ENCODE assay signal across 26 cellular contexts in the genomic region with DNA sequence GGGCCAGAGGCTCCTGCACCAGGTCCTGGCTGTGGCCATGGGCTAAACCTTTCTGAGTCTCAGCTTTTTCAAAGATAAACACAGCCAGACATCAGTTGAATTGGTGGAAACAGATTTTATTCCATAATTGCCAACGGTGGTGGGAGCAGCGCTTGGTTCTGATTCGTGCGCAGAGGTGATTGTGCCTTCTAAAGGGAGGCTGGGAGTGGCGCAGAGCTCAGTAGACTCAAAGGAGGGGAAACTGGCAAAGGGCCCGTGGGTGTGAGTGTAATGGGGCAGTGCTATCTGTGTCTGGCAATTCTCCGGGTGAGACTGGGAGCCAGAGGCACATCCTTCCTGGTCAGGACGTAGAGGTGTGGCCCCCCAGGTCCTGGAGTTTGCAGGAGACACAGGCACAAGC.
"Had no signal": no experiment of that assay in that cellular context is flagged by ENCODE, and none has a peak within 500 bp of the region (broad histone marks: within the 10 kb centered on the region; RNA-seq: fewer than 3 reads in every experiment).

No MANE protein-coding gene starts in this region.

- H3K36me3 Mint-ChIP-seq: activated naive CD8-positive, alpha-beta T cell treated with anti-CD3 and anti-CD28 coated beads, Interleukin-2, amount 10 ng/mL, durations not matched to agents 7 days and 5 days had no signal

- H3K4me3 Mint-ChIP-seq: activated CD4-positive, alpha-beta T cell treated with anti-CD3 and anti-CD28 coated beads, Interleukin-2, amount 10 ng/mL, durations not matched to agents 24 days and 14 days; activated CD8-positive, alpha-beta T cell treated with anti-CD3 and anti-CD28 coated beads, Interleukin-2, amount 10 ng/mL, durations not matched to agents 7 days and 5 days; activated naive CD8-positive, alpha-beta T cell treated with anti-CD3 and anti-CD28 coated beads, Interleukin-2, amount 10 ng/mL, durations not matched to agents 7 days and 5 days; central memory CD8-positive, alpha-beta T cell had no signal

- ATAC-seq: activated CD8-positive, alpha-beta T cell treated with anti-CD3 and anti-CD28 coated beads, Interleukin-2, amount 10 ng/mL, durations not matched to agents 7 days and 5 days; K562; PC-3; Right ventricle myocardium inferior had no signal

- DNase-seq: activated CD4-positive, alpha-beta T cell treated with anti-CD3 and anti-CD28 coated beads for 1 hour; activated CD4-positive, alpha-beta T cell treated with anti-CD3 and anti-CD28 coated beads, Interleukin-2, amount 10 ng/mL, durations not matched to agents 24 days and 14 days; activated CD4-positive, alpha-beta T cell treated with anti-CD3 and anti-CD28 coated beads, Interleukin-2, amount 50 U/mL, for 48 hours; activated CD4-positive, CD25-positive, alpha-beta regulatory T cell; activated CD8-positive, alpha-beta T cell treated with anti-CD3 and anti-CD28 coated beads, Interleukin-2, amount 10 ng/mL, durations not matched to agents 7 days and 5 days; activated effector memory CD4-positive, alpha-beta T cell treated with Interleukin-2 at 50 U/mL for 16 hours; activated naive CD4-positive, alpha-beta T cell treated with anti-CD3 and anti-CD28 coated beads, Interleukin-2, amount 50 U/mL, for 16 hours; activated naive CD8-positive, alpha-beta T cell treated with anti-CD3 and anti-CD28 coated beads, Interleukin-2, amount 10 ng/mL, durations not matched to agents 7 days and 5 days; activated T-cell treated with anti-CD3 and anti-CD28 coated beads, Interleukin-2, amount 50 U/mL, for 48 hours; amygdala; NCI-H1105; NCI-H1436; NCI-H1694; NCI-H1930; NCI-H2081 treated with DMSO at 0.1 percent for 48 hours; NCI-H226; NCI-H446 treated with DMSO at 0.1 percent for 48 hours; NCI-H524; NK-92 treated with Interleukin-12 subunit alpha and Interleukin-12 subunit beta, amount 100 ng/mL, for 24 hours; PC-3; SIG-M5; T1000; WERI-Rb-1 had no signal

- H3K27ac Mint-ChIP-seq: activated CD4-positive, alpha-beta T cell treated with anti-CD3 and anti-CD28 coated beads, Interleukin-2, amount 10 ng/mL, durations not matched to agents 24 days and 14 days; activated CD8-positive, alpha-beta T cell treated with anti-CD3 and anti-CD28 coated beads, Interleukin-2, amount 10 ng/mL, durations not matched to agents 7 days and 5 days; activated naive CD8-positive, alpha-beta T cell treated with anti-CD3 and anti-CD28 coated beads, Interleukin-2, amount 10 ng/mL, durations not matched to agents 7 days and 5 days had no signal

- H3K4me1 Mint-ChIP-seq: activated CD4-positive, alpha-beta T cell treated with anti-CD3 and anti-CD28 coated beads, Interleukin-2, amount 10 ng/mL, durations not matched to agents 24 days and 14 days; activated naive CD8-positive, alpha-beta T cell treated with anti-CD3 and anti-CD28 coated beads, Interleukin-2, amount 10 ng/mL, durations not matched to agents 7 days and 5 days; central memory CD8-positive, alpha-beta T cell had no signal
